ENCODE assay signal across 1 cellular context in genomic region chr2:237612527-237613357, GRCh38.
TF ChIP-seq lines count a peak whose summit lies in the region.

No MANE protein-coding gene starts in this region.

TF ChIP-seq in GM23338, 12 proteins besides CTCF, POLR2A, EP300 and RAD21 (continued from another document):
- TF ChIP-seq ZNF462 (CRISPR knock-in tag; IDR thresholded peaks at IDR 0.05) = no peak
